ENCODE assay signal across 1 cellular context in the genomic region with DNA sequence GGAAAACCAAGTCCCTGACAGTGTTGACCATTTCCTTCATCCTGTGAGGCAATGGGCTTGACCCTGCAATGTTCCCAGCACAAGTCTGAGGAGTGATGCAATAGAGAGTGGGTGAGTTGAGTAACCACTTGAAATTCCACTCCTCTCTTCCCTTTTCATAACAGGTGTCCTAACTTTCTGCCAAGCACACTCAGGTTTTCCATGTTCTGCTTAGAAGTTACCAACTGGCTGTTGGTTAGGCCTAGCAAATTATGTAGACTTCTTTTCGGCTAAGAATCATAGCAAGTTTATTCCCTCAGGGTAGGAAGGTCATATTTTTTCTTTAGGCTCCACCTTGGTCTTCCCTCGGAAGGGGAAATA.
TF ChIP-seq lines count a peak whose summit lies in the region.

No MANE protein-coding gene starts in this region.

TF ChIP-seq in GM23338, 12 proteins besides CTCF, POLR2A, EP300 and RAD21 (continued from another document):
- TF ChIP-seq, protein P1, sequence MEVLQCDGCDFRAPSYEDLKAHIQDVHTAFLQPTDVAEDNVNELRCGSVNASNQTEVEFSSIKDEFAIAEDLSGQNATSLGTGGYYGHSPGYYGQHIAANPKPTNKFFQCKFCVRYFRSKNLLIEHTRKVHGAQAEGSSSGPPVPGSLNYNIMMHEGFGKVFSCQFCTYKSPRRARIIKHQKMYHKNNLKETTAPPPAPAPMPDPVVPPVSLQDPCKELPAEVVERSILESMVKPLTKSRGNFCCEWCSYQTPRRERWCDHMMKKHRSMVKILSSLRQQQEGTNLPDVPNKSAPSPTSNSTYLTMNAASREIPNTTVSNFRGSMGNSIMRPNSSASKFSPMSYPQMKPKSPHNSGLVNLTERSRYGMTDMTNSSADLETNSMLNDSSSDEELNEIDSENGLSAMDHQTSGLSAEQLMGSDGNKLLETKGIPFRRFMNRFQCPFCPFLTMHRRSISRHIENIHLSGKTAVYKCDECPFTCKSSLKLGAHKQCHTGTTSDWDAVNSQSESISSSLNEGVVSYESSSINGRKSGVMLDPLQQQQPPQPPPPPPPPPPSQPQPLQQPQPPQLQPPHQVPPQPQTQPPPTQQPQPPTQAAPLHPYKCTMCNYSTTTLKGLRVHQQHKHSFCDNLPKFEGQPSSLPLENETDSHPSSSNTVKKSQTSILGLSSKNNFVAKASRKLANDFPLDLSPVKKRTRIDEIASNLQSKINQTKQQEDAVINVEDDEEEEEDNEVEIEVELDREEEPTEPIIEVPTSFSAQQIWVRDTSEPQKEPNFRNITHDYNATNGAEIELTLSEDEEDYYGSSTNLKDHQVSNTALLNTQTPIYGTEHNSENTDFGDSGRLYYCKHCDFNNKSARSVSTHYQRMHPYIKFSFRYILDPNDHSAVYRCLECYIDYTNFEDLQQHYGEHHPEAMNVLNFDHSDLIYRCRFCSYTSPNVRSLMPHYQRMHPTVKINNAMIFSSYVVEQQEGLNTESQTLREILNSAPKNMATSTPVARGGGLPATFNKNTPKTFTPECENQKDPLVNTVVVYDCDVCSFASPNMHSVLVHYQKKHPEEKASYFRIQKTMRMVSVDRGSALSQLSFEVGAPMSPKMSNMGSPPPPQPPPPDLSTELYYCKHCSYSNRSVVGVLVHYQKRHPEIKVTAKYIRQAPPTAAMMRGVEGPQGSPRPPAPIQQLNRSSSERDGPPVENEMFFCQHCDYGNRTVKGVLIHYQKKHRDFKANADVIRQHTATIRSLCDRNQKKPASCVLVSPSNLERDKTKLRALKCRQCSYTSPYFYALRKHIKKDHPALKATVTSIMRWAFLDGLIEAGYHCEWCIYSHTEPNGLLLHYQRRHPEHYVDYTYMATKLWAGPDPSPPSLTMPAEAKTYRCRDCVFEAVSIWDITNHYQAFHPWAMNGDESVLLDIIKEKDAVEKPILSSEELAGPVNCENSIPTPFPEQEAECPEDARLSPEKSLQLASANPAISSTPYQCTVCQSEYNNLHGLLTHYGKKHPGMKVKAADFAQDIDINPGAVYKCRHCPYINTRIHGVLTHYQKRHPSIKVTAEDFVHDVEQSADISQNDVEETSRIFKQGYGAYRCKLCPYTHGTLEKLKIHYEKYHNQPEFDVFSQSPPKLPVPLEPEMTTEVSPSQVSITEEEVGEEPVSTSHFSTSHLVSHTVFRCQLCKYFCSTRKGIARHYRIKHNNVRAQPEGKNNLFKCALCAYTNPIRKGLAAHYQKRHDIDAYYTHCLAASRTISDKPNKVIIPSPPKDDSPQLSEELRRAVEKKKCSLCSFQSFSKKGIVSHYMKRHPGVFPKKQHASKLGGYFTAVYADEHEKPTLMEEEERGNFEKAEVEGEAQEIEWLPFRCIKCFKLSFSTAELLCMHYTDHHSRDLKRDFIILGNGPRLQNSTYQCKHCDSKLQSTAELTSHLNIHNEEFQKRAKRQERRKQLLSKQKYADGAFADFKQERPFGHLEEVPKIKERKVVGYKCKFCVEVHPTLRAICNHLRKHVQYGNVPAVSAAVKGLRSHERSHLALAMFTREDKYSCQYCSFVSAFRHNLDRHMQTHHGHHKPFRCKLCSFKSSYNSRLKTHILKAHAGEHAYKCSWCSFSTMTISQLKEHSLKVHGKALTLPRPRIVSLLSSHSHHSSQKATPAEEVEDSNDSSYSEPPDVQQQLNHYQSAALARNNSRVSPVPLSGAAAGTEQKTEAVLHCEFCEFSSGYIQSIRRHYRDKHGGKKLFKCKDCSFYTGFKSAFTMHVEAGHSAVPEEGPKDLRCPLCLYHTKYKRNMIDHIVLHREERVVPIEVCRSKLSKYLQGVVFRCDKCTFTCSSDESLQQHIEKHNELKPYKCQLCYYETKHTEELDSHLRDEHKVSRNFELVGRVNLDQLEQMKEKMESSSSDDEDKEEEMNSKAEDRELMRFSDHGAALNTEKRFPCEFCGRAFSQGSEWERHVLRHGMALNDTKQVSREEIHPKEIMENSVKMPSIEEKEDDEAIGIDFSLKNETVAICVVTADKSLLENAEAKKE (CRISPR knock-in tag; IDR thresholded peaks at IDR 0.05): no peak
- no peak for TF ChIP-seq EZH2 (IDR thresholded peaks at IDR 0.05; ENCODE audit: low read depth, unreplicated experiment)
- no peak for TF ChIP-seq EZH2phosphoT487 (IDR thresholded peaks at IDR 0.05; ENCODE audit: unreplicated experiment)
- no peak for TF ChIP-seq ZNF114 (CRISPR knock-in tag; IDR thresholded peaks at IDR 0.05)
- TF ChIP-seq, protein P2, sequence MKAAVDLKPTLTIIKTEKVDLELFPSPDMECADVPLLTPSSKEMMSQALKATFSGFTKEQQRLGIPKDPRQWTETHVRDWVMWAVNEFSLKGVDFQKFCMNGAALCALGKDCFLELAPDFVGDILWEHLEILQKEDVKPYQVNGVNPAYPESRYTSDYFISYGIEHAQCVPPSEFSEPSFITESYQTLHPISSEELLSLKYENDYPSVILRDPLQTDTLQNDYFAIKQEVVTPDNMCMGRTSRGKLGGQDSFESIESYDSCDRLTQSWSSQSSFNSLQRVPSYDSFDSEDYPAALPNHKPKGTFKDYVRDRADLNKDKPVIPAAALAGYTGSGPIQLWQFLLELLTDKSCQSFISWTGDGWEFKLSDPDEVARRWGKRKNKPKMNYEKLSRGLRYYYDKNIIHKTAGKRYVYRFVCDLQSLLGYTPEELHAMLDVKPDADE (IDR thresholded peaks at IDR 0.05): no peak
- TF ChIP-seq CREB1 (CRISPR knock-in tag; IDR thresholded peaks at IDR 0.05; ENCODE audit: low read depth): no peak
- no peak for TF ChIP-seq ZNF331 (CRISPR knock-in tag; IDR thresholded peaks at IDR 0.05; ENCODE audit: low read depth)
- no peak for TF ChIP-seq STAT1 (IDR thresholded peaks at IDR 0.05; ENCODE audit: unreplicated experiment)
